8 cellular contexts compared by ENCODE assay signal in genomic region chr10:101843032-101843991, GRCh38. TPM values are rescaled to one million over a fixed set of nuclear protein-coding genes. Genes with fewer than 3 reads are reported as not detected.
DNase-seq lines count a peak whose midpoint lies in the region; ATAC-seq, FAIRE-seq and TF ChIP-seq lines count a peak whose summit lies in the region.

Gene KCNIP2, minus strand, starts transcription at chr10:101843800. Its CDS starts 232 bp downstream, at chr10:101843568.

- no peak for TF ChIP-seq POLR2A in GM12892 (IDR thresholded peaks at IDR 0.05; ENCODE audit: low read depth, low read length)

- H3K4me3 ChIP-seq in fibroblast of pulmonary artery (replicated peaks; ENCODE audit: low read depth, low read length) = no peak within 1 kb of the TSS

- in situ Hi-C loops in ACHN (cut with HindIII; ENCODE audit: low pct_ligation_motif_present, low pct_unique_long_range_greater_than_20kb, low sequenced_read_pairs) = no loop called here

- peak; percentile 33 for TF ChIP-seq CTCF in fibroblast of pulmonary artery (IDR thresholded peaks at IDR 0.05; ENCODE audit: low read length, missing control alignments)
- peak; percentile 60 for TF ChIP-seq CTCF in osteocyte (IDR thresholded peaks at IDR 0.05)

- peaks cover 23% of the 10 kb centered on the region for H3K27me3 Mint-ChIP-seq in activated T-helper 2 cell treated with anti-CD3 and anti-CD28 coated beads, Interferon-gamma antibody, Interleukin-2, Interleukin-4, amounts not matched to agents 10 μg/mL and 5 μg/mL and 100 μg/mL, durations not matched to agents 14 hours and 24 hours and 36 hours (ENCODE audit: low read depth)
- H3K27me3 Mint-ChIP-seq in osteocyte (ENCODE audit: unreplicated experiment) = peaks cover 4% of the 10 kb centered on the region

- intact Hi-C loops in activated T-helper 2 cell treated with anti-CD3 and anti-CD28 coated beads, Interferon-gamma antibody, Interleukin-2, Interleukin-4, amounts not matched to agents 10 μg/mL and 5 μg/mL and 100 μg/mL, durations not matched to agents 14 hours and 24 hours and 36 hours (cut with micrococcal nuclease) = no loop called here

- H3K9me3 Mint-ChIP-seq in activated T-helper 2 cell treated with anti-CD3 and anti-CD28 coated beads, Interferon-gamma antibody, Interleukin-2, Interleukin-4, amounts not matched to agents 10 μg/mL and 5 μg/mL and 100 μg/mL, durations not matched to agents 14 hours and 24 hours and 36 hours = no peaks in the 10 kb centered on the region
- H3K9me3 Mint-ChIP-seq in osteocyte (ENCODE audit: unreplicated experiment) = no peaks in the 10 kb centered on the region

- H3K36me3 Mint-ChIP-seq in activated T-helper 2 cell treated with anti-CD3 and anti-CD28 coated beads, Interferon-gamma antibody, Interleukin-2, Interleukin-4, amounts not matched to agents 10 μg/mL and 5 μg/mL and 100 μg/mL, durations not matched to agents 14 hours and 24 hours and 36 hours (ENCODE audit: low read depth) = no peaks in the 10 kb centered on the region
- peaks cover 13% of the 10 kb centered on the region for H3K36me3 Mint-ChIP-seq in osteocyte (ENCODE audit: unreplicated experiment)

- peak; percentile 90 for FAIRE-seq in GM12892 (lab: Jason Lieb, UNC)

- no peak within 1 kb of the TSS for H3K27ac Mint-ChIP-seq in activated T-helper 2 cell treated with anti-CD3 and anti-CD28 coated beads, Interferon-gamma antibody, Interleukin-2, Interleukin-4, amounts not matched to agents 10 μg/mL and 5 μg/mL and 100 μg/mL, durations not matched to agents 14 hours and 24 hours and 36 hours
- no peak within 1 kb of the TSS for H3K27ac Mint-ChIP-seq in osteocyte (ENCODE audit: unreplicated experiment)

- H3K4me3 Mint-ChIP-seq in activated T-helper 2 cell treated with anti-CD3 and anti-CD28 coated beads, Interferon-gamma antibody, Interleukin-2, Interleukin-4, amounts not matched to agents 10 μg/mL and 5 μg/mL and 100 μg/mL, durations not matched to agents 14 hours and 24 hours and 36 hours (ENCODE audit: low read depth) = peak within 1 kb of the TSS; percentile 70
- H3K4me3 Mint-ChIP-seq in osteocyte (ENCODE audit: unreplicated experiment) = peak within 1 kb of the TSS; percentile 42

- DNase-seq in GM12892 (ENCODE audit: insufficient read length) = peak; percentile 73
- DNase-seq in NCI-H69 (lab: John Stamatoyannopoulos, UW) = peak; percentile 80
- no peak for DNase-seq in activated T-helper 2 cell treated with anti-CD3 and anti-CD28 coated beads, Interferon-gamma antibody, Interleukin-2, Interleukin-4, amounts not matched to agents 10 μg/mL and 5 μg/mL and 100 μg/mL, durations not matched to agents 14 hours and 24 hours and 36 hours (ENCODE audit: low spot score)
- DNase-seq in fibroblast of pulmonary artery (ENCODE audit: low read depth) = no peak
- no peak for DNase-seq in osteocyte (ENCODE audit: extremely low spot score, unreplicated experiment)
- no peak for DNase-seq in ACHN

- H3K4me1 Mint-ChIP-seq in activated T-helper 2 cell treated with anti-CD3 and anti-CD28 coated beads, Interferon-gamma antibody, Interleukin-2, Interleukin-4, amounts not matched to agents 10 μg/mL and 5 μg/mL and 100 μg/mL, durations not matched to agents 14 hours and 24 hours and 36 hours (ENCODE audit: low read depth) = peaks cover 34% of the 10 kb centered on the region
- H3K4me1 Mint-ChIP-seq in osteocyte (ENCODE audit: unreplicated experiment) = peaks cover 26% of the 10 kb centered on the region

- no peak for ATAC-seq in GM21367 (IDR thresholded peaks at IDR 0.05; ENCODE audit: unreplicated experiment)
- ATAC-seq in GM21723 (IDR thresholded peaks at IDR 0.05; ENCODE audit: unreplicated experiment) = no peak

RNA-seq across cellular contexts. Expression of gene KCNIP2, which starts in this region (rescaled TPM):
- 12.2 TPM for polyA plus RNA-seq in GM12892 (2012; ENCODE audit: missing spikeins)
- 3.2 TPM in 2 replicates for total RNA-seq in activated T-helper 2 cell treated with anti-CD3 and anti-CD28 coated beads, Interferon-gamma antibody, Interleukin-2, Interleukin-4, amounts not matched to agents 10 μg/mL and 5 μg/mL and 100 μg/mL, durations not matched to agents 14 hours and 24 hours and 36 hours
- total RNA-seq in osteocyte = 3.2 and 3.5 TPM in 2 replicates

Comparison
In these comparisons a context has a peak if more than half of its experiments do, and no peak if none do; other contexts are left out.
1. DNase-seq: peak in GM12892 (single experiment) and NCI-H69 (single experiment); none in activated T-helper 2 cell treated with anti-CD3 and anti-CD28 coated beads, Interferon-gamma antibody, Interleukin-2, Interleukin-4, amounts not matched to agents 10 μg/mL and 5 μg/mL and 100 μg/mL, durations not matched to agents 14 hours and 24 hours and 36 hours (single experiment), fibroblast of pulmonary artery (single experiment), osteocyte (single experiment) and ACHN (single experiment).